In the genomic region with DNA sequence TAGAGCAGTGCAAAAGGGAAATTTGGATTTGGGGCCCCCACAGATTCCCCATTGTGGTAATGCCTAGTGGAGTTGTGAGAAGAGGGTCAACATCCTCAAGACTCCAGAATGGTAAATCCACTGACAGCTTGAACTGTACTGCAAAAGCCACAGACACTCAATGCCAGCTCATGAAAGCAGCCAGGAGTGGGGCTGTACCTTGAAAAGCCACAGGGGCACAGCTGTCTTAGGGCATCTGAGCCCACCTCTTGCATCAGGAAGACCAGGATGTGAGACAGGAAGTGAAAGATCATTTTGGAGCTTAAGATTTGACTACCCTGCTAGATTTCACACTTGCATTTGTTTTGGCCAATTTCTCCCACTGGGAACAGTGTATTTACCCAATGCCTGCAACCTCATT, we compare ENCODE assay signal across 19 cellular contexts.
DNase-seq lines count a peak whose midpoint lies in the region; ATAC-seq, FAIRE-seq and TF ChIP-seq lines count a peak whose summit lies in the region.
"Had no signal": no experiment of that assay in that cellular context is flagged by ENCODE, and none has a peak within 500 bp of the region (broad histone marks: within the 10 kb centered on the region; RNA-seq: fewer than 3 reads in every experiment).

No MANE protein-coding gene starts in this region.

- peak; percentile 16 for DNase-seq in Jurkat, Clone E6-1 (ENCODE audit: low read depth, low spot score)
- DNase-seq in bronchial epithelial cell (ENCODE audit: low read depth) (no peak), T-helper 17 cell (no peak)
- no peak for DNase-seq in activated naive CD4-positive, alpha-beta T cell treated with anti-CD3 and anti-CD28 coated beads, Interleukin-2, amount 50 U/mL, for 16 hours
- DNase-seq: 8988T; ACHN; Caco-2; Calu3; CD4-positive, alpha-beta T cell; CD8-positive, alpha-beta T cell; DMS79 treated with DMSO at 0.1 percent for 48 hours; EL; GF-D8 had no signal

- no peaks in the 10 kb centered on the region for H3K27me3 ChIP-seq in bronchial epithelial cell (ENCODE audit: control insufficient read depth, insufficient read depth, low read length)
- H3K27me3 ChIP-seq: BLaER1 treated with 17β-estradiol and CSF1 and Interleukin-3, amounts not matched to agents 10 nM and 100 nM had no signal

- no peaks in the 10 kb centered on the region for H3K36me3 ChIP-seq in bronchial epithelial cell (ENCODE audit: control insufficient read depth, insufficient read depth, low read length)
- H3K36me3 ChIP-seq: BLaER1 treated with 17β-estradiol and CSF1 and Interleukin-3, amounts not matched to agents 10 nM and 100 nM had no signal

- H3K27me3 Mint-ChIP-seq in T-helper 17 cell = no peaks in the 10 kb centered on the region
- H3K27me3 Mint-ChIP-seq: CD4-positive, alpha-beta T cell had no signal

- no peaks in the 10 kb centered on the region for H3K9me3 ChIP-seq in T-helper 17 cell (ENCODE audit: control insufficient read depth, low read length, poor library complexity, severe bottlenecking)
- H3K9me3 ChIP-seq: Caco-2 had no signal

- no peak for TF ChIP-seq CTCF in bronchial epithelial cell (IDR thresholded peaks at IDR 0.05; ENCODE audit: insufficient read depth, low read length, severe bottlenecking)

- no peak overlapping the region for H3K4me3 ChIP-seq in Jurkat, Clone E6-1 (ENCODE audit: low read length)
- H3K4me3 ChIP-seq in bronchial epithelial cell (ENCODE audit: low read depth, low read length) = no peak overlapping the region
- H3K4me3 ChIP-seq: BLaER1 treated with 17β-estradiol and CSF1 and Interleukin-3, amounts not matched to agents 10 nM and 100 nM had no signal

- no peak overlapping the region for H3K4me3 Mint-ChIP-seq in T-helper 17 cell
- H3K4me3 Mint-ChIP-seq: CD4-positive, alpha-beta T cell; CD8-positive, alpha-beta T cell had no signal

- no peak overlapping the region for H3K27ac Mint-ChIP-seq in T-helper 17 cell
- H3K27ac Mint-ChIP-seq: CD4-positive, alpha-beta T cell; CD8-positive, alpha-beta T cell had no signal

- H3K36me3 Mint-ChIP-seq in T-helper 17 cell (ENCODE audit: low read depth) = no peaks in the 10 kb centered on the region
- H3K36me3 Mint-ChIP-seq: CD8-positive, alpha-beta T cell had no signal

- ATAC-seq in GM18858 (IDR thresholded peaks at IDR 0.05; ENCODE audit: unreplicated experiment) (no peak), T-helper 17 cell (no peak)
- ATAC-seq: CD8-positive, alpha-beta T cell had no signal

- no peaks in the 10 kb centered on the region for H3K4me1 Mint-ChIP-seq in T-helper 17 cell

- FAIRE-seq in bronchial epithelial cell (lab: Jason Lieb, UNC) = peak; percentile 23
- FAIRE-seq: A204.1, D721Med, G401.6, GM12891 had no signal
